In genomic region chr1:235083589-235084323, GRCh38 we compare ENCODE assay signal across 8 cellular contexts. TPM values are rescaled to one million over a fixed set of nuclear protein-coding genes. Genes with fewer than 3 reads are reported as not detected.
DNase-seq lines count a peak whose midpoint lies in the region; ATAC-seq, FAIRE-seq and TF ChIP-seq lines count a peak whose summit lies in the region.

No MANE protein-coding gene starts in this region.

- H4K20me1 ChIP-seq in SK-N-SH (ENCODE audit: insufficient read depth): no peaks in the 10 kb centered on the region

- 27% methylated on average over 14 of the region's 16 CpGs for WGBS in SK-N-SH (ENCODE audit: low lambda C conversion rate)

- FAIRE-seq in urothelium cell line (lab: Jason Lieb, UNC): no peak

- CTCF ChIA-PET in HEK293T (lab: Yijun Ruan, JAX): interaction anchor here (0.5 to 1.6 kb wide), 35 partner anchors 8 to 825 kb away, joined by 3 to 16 read pairs (median 3); no protein-coding TSS in a partner anchor
- CTCF ChIA-PET in SK-N-SH (lab: Yijun Ruan, JAX): interaction anchor here (0.6 to 3.9 kb wide), 82 partner anchors 8 to 968 kb away, joined by 3 to 70 read pairs (median 4); partner anchors contain the start of gene IRF2BP2

- no peak for TF ChIP-seq EP300 in SK-N-SH (IDR thresholded peaks at IDR 0.05; ENCODE audit: borderline replicate concordance in 1 of 2, low read depth in 1 of 2, low read length in 1 of 2)

- H3K4me2 ChIP-seq in SK-N-SH: peak overlapping the region; percentile 91

- peaks cover 15% of the 10 kb centered on the region for H3F3A ChIP-seq in SK-N-SH (replicated peaks; ENCODE audit: insufficient read depth)

- peak overlapping the region; percentile 78 for H3K9ac ChIP-seq in SK-N-SH

- no peaks in the 10 kb centered on the region for H3K27me3 Mint-ChIP-seq in activated naive CD8-positive, alpha-beta T cell treated with anti-CD3 and anti-CD28 coated beads, Interleukin-2, amount 10 ng/mL, durations not matched to agents 7 days and 5 days

- intact Hi-C loops in Right ventricle myocardium inferior (cut with DNase I) (loop anchor here (1.0 to 2.0 kb wide), 4 partner anchors 171 to 584 kb away; partner anchors contain the start of gene IRF2BP2), posterior vena cava (cut with DNase I) (loop anchor here (1.0 to 10.0 kb wide), 6 partner anchors 101 to 596 kb away; partner anchors contain the start of gene IRF2BP2 (in 2 of the 2))

- DNase-seq in GDM1 (lab: John Stamatoyannopoulos, UW) (peak; percentile 94), HEK293T (ENCODE audit: extremely low spot score) (peak; percentile 85), NCI-H1048 (lab: John Stamatoyannopoulos, UW) (peak; percentile 39), SK-N-SH (peak; percentile 84), Right ventricle myocardium inferior (ENCODE audit: missing footprints) (peak; percentile 92), posterior vena cava (ENCODE audit: low spot score) (peak; percentile 94), urothelium cell line (ENCODE audit: low spot score) (peak; percentile 79)
- DNase-seq in activated naive CD8-positive, alpha-beta T cell treated with anti-CD3 and anti-CD28 coated beads, Interleukin-2, amount 10 ng/mL, durations not matched to agents 7 days and 5 days: peak; percentile 72

- H2AFZ ChIP-seq in SK-N-SH (ENCODE audit: low read depth): peak overlapping the region; percentile 83

- no peaks in the 10 kb centered on the region for H3K36me3 ChIP-seq in SK-N-SH (replicated peaks in 1 of 2; ENCODE audit: control insufficient read depth in 1 of 2, insufficient read depth in 2 of 2, low read length in 1 of 2)

- peaks cover 2% of the 10 kb centered on the region for H3K36me3 Mint-ChIP-seq in activated naive CD8-positive, alpha-beta T cell treated with anti-CD3 and anti-CD28 coated beads, Interleukin-2, amount 10 ng/mL, durations not matched to agents 7 days and 5 days

- peaks cover 19% of the 10 kb centered on the region in 2 experiments; a peak in 3 of 4 replicates for H3K4me1 ChIP-seq in SK-N-SH (ENCODE audit: control insufficient read depth in 1 of 2, insufficient read depth in 2 of 2, low read depth in 1 of 2, low read length in 1 of 2)

- peak overlapping the region; percentile 86 to 91 for H3K27ac ChIP-seq in SK-N-SH (ENCODE audit: low read depth in 2 of 2, low read length in 1 of 2)

- TF ChIP-seq CTCF in SK-N-SH (IDR thresholded peaks at IDR 0.05): peak; percentile 96

- no peaks in the 10 kb centered on the region for H3K79me2 ChIP-seq in SK-N-SH (ENCODE audit: insufficient read depth)

- H3K9me3 ChIP-seq in SK-N-SH: no peaks in the 10 kb centered on the region

- no peaks in the 10 kb centered on the region for H3K27me3 ChIP-seq in SK-N-SH (ENCODE audit: insufficient read depth)

- peak overlapping the region; percentile 78 for H3K4me3 Mint-ChIP-seq in activated naive CD8-positive, alpha-beta T cell treated with anti-CD3 and anti-CD28 coated beads, Interleukin-2, amount 10 ng/mL, durations not matched to agents 7 days and 5 days

- POLR2A ChIA-PET in HEK293T (lab: Yijun Ruan, JAX) (interaction anchor here (0.6 to 2.6 kb wide), 6 partner anchors 107 to 588 kb away, joined by 3 to 15 read pairs (median 3); no protein-coding TSS in a partner anchor), SK-N-SH (lab: Yijun Ruan, JAX) (interaction anchor here (0.8 to 2.0 kb wide), 10 partner anchors 360 to 584 kb away, joined by 3 to 15 read pairs (median 5); no protein-coding TSS in a partner anchor)
- POLR2A ChIA-PET in activated naive CD8-positive, alpha-beta T cell treated with anti-CD3 and anti-CD28 coated beads, Interleukin-2, amount 10 ng/mL, durations not matched to agents 7 days and 5 days (lab: Charles Lee): interaction anchor here (0.5 to 2.1 kb wide), 10 partner anchors 10 to 486 kb away, joined by 3 to 21 read pairs (median 4); partner anchors contain the start of gene IRF2BP2

- peak overlapping the region in 1 of 2 experiments; percentile 30; a peak in 1 of 4 replicates for H3K4me3 ChIP-seq in SK-N-SH (ENCODE audit: low read depth in 2 of 2, low read length in 1 of 2)

- TF ChIP-seq RAD21 in SK-N-SH (IDR thresholded peaks at IDR 0.05; ENCODE audit: low read length): peak; percentile 98

- peaks cover 1% of the 10 kb centered on the region for H3K9me3 Mint-ChIP-seq in activated naive CD8-positive, alpha-beta T cell treated with anti-CD3 and anti-CD28 coated beads, Interleukin-2, amount 10 ng/mL, durations not matched to agents 7 days and 5 days

- peak; percentile 94 for ATAC-seq in activated naive CD8-positive, alpha-beta T cell treated with anti-CD3 and anti-CD28 coated beads, Interleukin-2, amount 10 ng/mL, durations not matched to agents 7 days and 5 days (ENCODE audit: low read depth)
- ATAC-seq in Right ventricle myocardium inferior: peak; percentile 97

- peak overlapping the region; percentile 90 for H3K27ac Mint-ChIP-seq in activated naive CD8-positive, alpha-beta T cell treated with anti-CD3 and anti-CD28 coated beads, Interleukin-2, amount 10 ng/mL, durations not matched to agents 7 days and 5 days

- H3K9me2 ChIP-seq in SK-N-SH: no peaks in the 10 kb centered on the region

- peaks cover 28% of the 10 kb centered on the region for H3K4me1 Mint-ChIP-seq in activated naive CD8-positive, alpha-beta T cell treated with anti-CD3 and anti-CD28 coated beads, Interleukin-2, amount 10 ng/mL, durations not matched to agents 7 days and 5 days

TF ChIP-seq in HEK293T, 16 proteins besides CTCF, POLR2A, EP300 and RAD21:
- TF ChIP-seq ARNT (IDR thresholded peaks at IDR 0.05): no peak
- TF ChIP-seq LEF1 (IDR thresholded peaks at IDR 0.05; ENCODE audit: borderline replicate concordance): no peak
- TF ChIP-seq CTBP1 (IDR thresholded peaks at IDR 0.05; ENCODE audit: borderline replicate concordance): no peak
- TF ChIP-seq L3MBTL2 (conservative IDR thresholded peaks at IDR 0.05): 0 out of 2 replicates have a peak, but pooled peaks have one; percentile 35
- no peak for TF ChIP-seq PKNOX1 (IDR thresholded peaks at IDR 0.05)

TF ChIP-seq in SK-N-SH, 30 proteins besides CTCF, POLR2A, EP300 and RAD21:
- TF ChIP-seq ELF1 (IDR thresholded peaks at IDR 0.05) (no peak), USF1 (IDR thresholded peaks at IDR 0.05; ENCODE audit: borderline replicate concordance, low read depth) (no peak), NRF1 (IDR thresholded peaks at IDR 0.05; ENCODE audit: low read depth, low read length) (peak; percentile 21; the same call in 1 of the 2 replicates), POLR2AphosphoS5 (IDR thresholded peaks at IDR 0.05; ENCODE audit: low read depth, low read length) (peak; percentile 43; the same call in 1 of the 2 replicates), GATA2 (CRISPR knock-in tag; IDR thresholded peaks at IDR 0.05) (no peak), SMC3 (IDR thresholded peaks at IDR 0.05; ENCODE audit: low read depth, low read length) (peak; percentile 97), SIN3A (IDR thresholded peaks at IDR 0.05; ENCODE audit: borderline replicate concordance, low read depth, low read length) (peak; percentile 82; the same call in 1 of the 2 replicates), RCOR1 (IDR thresholded peaks at IDR 0.05; ENCODE audit: low read length) (peak; percentile 20; the same call in 1 of the 2 replicates), GABPA (IDR thresholded peaks at IDR 0.05; ENCODE audit: low read depth) (no peak), MAX (IDR thresholded peaks at IDR 0.05; ENCODE audit: low read depth) (peak; percentile 9), YY1 (IDR thresholded peaks at IDR 0.05; ENCODE audit: low read depth) (no peak), FOXJ3 (CRISPR knock-in tag; IDR thresholded peaks at IDR 0.05) (0 out of 2 replicates have a peak, but pooled peaks have one; percentile 17), JUND (IDR thresholded peaks at IDR 0.05) (no peak), MXI1 (IDR thresholded peaks at IDR 0.05; ENCODE audit: low read depth, low read length) (peak; percentile 57; the same call in 1 of the 2 replicates), TEAD4 (IDR thresholded peaks at IDR 0.05; ENCODE audit: borderline replicate concordance, insufficient read depth) (no peak), TCF12 (IDR thresholded peaks at IDR 0.05) (peak; percentile 44), RXRA (IDR thresholded peaks at IDR 0.05; ENCODE audit: borderline replicate concordance, low read depth) (peak; percentile 54; the same call in 1 of the 2 replicates), NFIC (IDR thresholded peaks at IDR 0.05; ENCODE audit: borderline replicate concordance) (0 out of 2 replicates have a peak, but pooled peaks have one; percentile 34)
- TF ChIP-seq, protein P1, sequence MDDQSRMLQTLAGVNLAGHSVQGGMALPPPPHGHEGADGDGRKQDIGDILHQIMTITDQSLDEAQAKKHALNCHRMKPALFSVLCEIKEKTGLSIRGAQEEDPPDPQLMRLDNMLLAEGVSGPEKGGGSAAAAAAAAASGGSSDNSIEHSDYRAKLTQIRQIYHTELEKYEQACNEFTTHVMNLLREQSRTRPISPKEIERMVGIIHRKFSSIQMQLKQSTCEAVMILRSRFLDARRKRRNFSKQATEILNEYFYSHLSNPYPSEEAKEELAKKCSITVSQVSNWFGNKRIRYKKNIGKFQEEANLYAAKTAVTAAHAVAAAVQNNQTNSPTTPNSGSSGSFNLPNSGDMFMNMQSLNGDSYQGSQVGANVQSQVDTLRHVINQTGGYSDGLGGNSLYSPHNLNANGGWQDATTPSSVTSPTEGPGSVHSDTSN (IDR thresholded peaks at IDR 0.05): peak; percentile 52; the same call in 1 of the 2 replicates

RNA-seq across cellular contexts. Expression of gene TOMM20, which starts 44.9 kb away (rescaled TPM):
- 71.3 and 86.2 TPM in 2 replicates for polyA plus RNA-seq in SK-N-SH (2012; rRNA removed)
- polyA plus RNA-seq in SK-N-SH (2012; cell fraction: cytosol; rRNA removed): 127 and 146 TPM in 2 replicates
- polyA plus RNA-seq in SK-N-SH (2012; cell fraction: nucleus; rRNA removed): 19.1 and 35.3 TPM in 2 replicates
- total RNA-seq in activated naive CD8-positive, alpha-beta T cell treated with anti-CD3 and anti-CD28 coated beads, Interleukin-2, amount 10 ng/mL, durations not matched to agents 7 days and 5 days: 10 to 100 TPM; 81.2 to 95.5 TPM
- total RNA-seq in Right ventricle myocardium inferior: 81.9 TPM
- total RNA-seq in posterior vena cava: 10 to 100 TPM; 75.4 to 86.2 TPM

Comparison
In these comparisons a context has a peak if more than half of its experiments do, and no peak if none do; other contexts are left out.
1. DNase-seq: peak in every context shown above with its lines; median percentile 94 in GDM1; 94 in posterior vena cava; 92 in Right ventricle myocardium inferior; 85 in HEK293T; 84 in SK-N-SH; 79 in urothelium cell line; 72 in activated naive CD8-positive, alpha-beta T cell treated with anti-CD3 and anti-CD28 coated beads, Interleukin-2, amount 10 ng/mL, durations not matched to agents 7 days and 5 days; 39 in NCI-H1048.